ENCODE assay signal across 15 cellular contexts in the genomic region with DNA sequence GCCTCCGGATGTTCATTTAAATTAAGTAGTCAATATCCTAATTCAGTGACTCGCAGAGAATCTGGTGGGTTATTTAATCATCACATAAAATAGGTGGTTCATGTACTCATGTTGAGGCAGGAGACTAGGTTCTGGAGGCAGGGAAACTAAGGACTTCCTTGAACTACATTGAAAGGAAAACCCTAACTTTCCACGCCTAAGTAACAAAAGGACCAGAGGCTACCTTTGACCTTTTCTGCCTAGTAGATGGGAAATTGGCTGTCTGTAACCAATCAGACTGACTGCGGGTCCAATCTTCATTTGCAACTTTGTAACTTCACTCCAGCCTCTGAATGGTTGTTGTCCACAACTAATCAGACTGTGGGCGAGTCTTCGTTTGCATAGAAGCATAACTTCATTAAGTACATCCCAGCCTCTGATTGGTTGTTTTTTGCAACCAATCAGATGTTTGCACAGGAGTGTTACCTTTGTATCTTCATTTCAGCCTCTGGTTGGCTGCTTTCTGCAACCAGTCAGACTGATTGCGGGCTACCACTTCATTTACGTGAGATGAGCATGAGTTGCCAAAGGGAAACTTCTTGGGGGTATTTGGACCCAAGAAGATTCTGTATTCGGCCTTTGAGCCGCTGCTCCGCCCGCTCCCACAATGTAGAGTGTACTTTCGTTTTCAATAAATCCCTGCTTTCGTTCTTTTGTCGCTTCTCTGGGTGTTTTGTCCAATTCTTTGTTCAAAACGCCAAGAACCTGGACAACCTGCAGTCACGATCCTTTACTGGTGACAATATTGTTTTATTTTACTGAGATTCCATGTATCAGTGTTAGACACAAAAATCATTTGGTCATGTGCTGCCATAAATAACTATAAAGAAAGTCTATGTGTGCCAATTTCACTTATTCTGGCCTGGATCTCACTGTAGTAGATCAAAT. TPM values are rescaled to one million over a fixed set of nuclear protein-coding genes. Genes with fewer than 3 reads are reported as not detected.
A peak's percentile ranks its signal among the peaks of the same experiment; 100 is the strongest.
DNase-seq lines count a peak whose midpoint lies in the region; ATAC-seq, FAIRE-seq and TF ChIP-seq lines count a peak whose summit lies in the region.
"Had no signal": no experiment of that assay in that cellular context is flagged by ENCODE, and none has a peak within 500 bp of the region (broad histone marks: within the 10 kb centered on the region; RNA-seq: fewer than 3 reads in every experiment).

No MANE protein-coding gene starts in this region.

- H3K27ac ChIP-seq in CD8-positive, alpha-beta memory T cell (ENCODE audit: low read depth, low read length), result peak overlapping the region; percentile 76
- H3K27ac ChIP-seq in astrocyte (ENCODE audit: low read depth, low read length) (no peak overlapping the region), tibial nerve (no peak overlapping the region)

- no peak overlapping the region for H3K4me2 ChIP-seq in astrocyte (ENCODE audit: low read length)

- DNase-seq in CD8-positive, alpha-beta memory T cell, result no peak
- DNase-seq in LoVo (ENCODE audit: low spot score), result peak; percentile 86
- no peak for DNase-seq in astrocyte (ENCODE audit: low read depth)
- no peak for DNase-seq in anterior cingulate cortex (lab: John Stamatoyannopoulos, UW)
- DNase-seq in tibial nerve (ENCODE audit: low spot score in 2 of 2), result no peak
- no peak for DNase-seq in AG08395 (ENCODE audit: low spot score)
- DNase-seq: activated CD4-positive, alpha-beta T cell treated with anti-CD3 and anti-CD28 coated beads for 1 hour; NCI-H1105; NCI-H748 treated with DMSO at 0.1 percent for 48 hours; stimulated activated CD4-positive, alpha-beta T cell treated with anti-CD3 and anti-CD28 coated beads, Interleukin-4, amount 100 ng/mL, for 4 hours; stomach had no signal

- 97% methylated on average over 17 of the region's 17 CpGs for WGBS in tibial nerve, 2 donors

- no peak for TF ChIP-seq EP300 in tibial nerve (IDR thresholded peaks at IDR 0.05)

- H3K9me3 Mint-ChIP-seq in CD8-positive, alpha-beta memory T cell, result no peaks in the 10 kb centered on the region
- H3K9me3 Mint-ChIP-seq in astrocyte (ENCODE audit: unreplicated experiment), result no peaks in the 10 kb centered on the region
- H3K9me3 Mint-ChIP-seq in nephron, result no peaks in the 10 kb centered on the region
- H3K9me3 Mint-ChIP-seq: activated T-helper 2 cell treated with anti-CD3 and anti-CD28 coated beads, Interferon-gamma antibody, Interleukin-2, Interleukin-4, amounts not matched to agents 10 μg/mL and 5 μg/mL and 100 μg/mL, durations not matched to agents 14 hours and 24 hours and 36 hours had no signal

- ATAC-seq in GM18873 (IDR thresholded peaks at IDR 0.05; ENCODE audit: low FRiP score, unreplicated experiment), result no peak

- TF ChIP-seq CTCF in astrocyte (IDR thresholded peaks at IDR 0.05; ENCODE audit: insufficient read depth, low read depth, low read length) (no peak), nephron (IDR thresholded peaks at IDR 0.05; ENCODE audit: unreplicated experiment in 3 of 3) (no peak), tibial nerve (IDR thresholded peaks at IDR 0.05) (no peak)

- TF ChIP-seq POLR2A in tibial nerve (IDR thresholded peaks at IDR 0.05), result no peak

- peaks cover 27% of the 10 kb centered on the region for H3K79me2 ChIP-seq in astrocyte (ENCODE audit: insufficient read depth, low read length)

- H3K9me3 ChIP-seq in CD8-positive, alpha-beta memory T cell (ENCODE audit: low read length), result no peaks in the 10 kb centered on the region
- H3K9me3 ChIP-seq in astrocyte (ENCODE audit: insufficient read depth, low read depth, low read length), result no peaks in the 10 kb centered on the region
- no peaks in the 10 kb centered on the region for H3K9me3 ChIP-seq in tibial nerve
- H3K9me3 ChIP-seq: esophagus muscularis mucosa, stomach had no signal

- peaks cover 11% of the 10 kb centered on the region for H4K20me1 ChIP-seq in astrocyte (ENCODE audit: insufficient read depth, low read length)

- H3K27me3 ChIP-seq in CD8-positive, alpha-beta memory T cell (ENCODE audit: insufficient read depth, low read length, poor library complexity, severe bottlenecking), result no peaks in the 10 kb centered on the region
- no peaks in the 10 kb centered on the region for H3K27me3 ChIP-seq in astrocyte (ENCODE audit: insufficient read depth, low read length)
- no peaks in the 10 kb centered on the region for H3K27me3 ChIP-seq in tibial nerve
- H3K27me3 ChIP-seq: esophagus muscularis mucosa, stomach had no signal

- FAIRE-seq in astrocyte (lab: Jason Lieb, UNC), result no peak

- no peak overlapping the region for H3K9ac ChIP-seq in astrocyte (ENCODE audit: low read length)

- H3K27me3 Mint-ChIP-seq in CD8-positive, alpha-beta memory T cell, result peaks cover 0 to 1% of the 10 kb centered on the region in 2 donors
- no peaks in the 10 kb centered on the region for H3K27me3 Mint-ChIP-seq in astrocyte (ENCODE audit: low read depth, unreplicated experiment)
- H3K27me3 Mint-ChIP-seq in nephron (ENCODE audit: low read depth), result no peaks in the 10 kb centered on the region

- H3K4me3 ChIP-seq in CD8-positive, alpha-beta memory T cell (ENCODE audit: low read length), result no peak overlapping the region
- H3K4me3 ChIP-seq in astrocyte (ENCODE audit: insufficient read depth, low read depth, low read length), result no peak overlapping the region
- no peak overlapping the region for H3K4me3 ChIP-seq in tibial nerve

- H2AFZ ChIP-seq in astrocyte (ENCODE audit: low read depth, low read length), result no peak overlapping the region

- H3K4me1 Mint-ChIP-seq in CD8-positive, alpha-beta memory T cell, result peaks cover 22 to 33% (median 30%) of the 10 kb centered on the region in 3 donors
- H3K4me1 Mint-ChIP-seq in astrocyte (ENCODE audit: low read depth, unreplicated experiment) (peaks cover 22% of the 10 kb centered on the region), nephron (peaks cover 35% of the 10 kb centered on the region)

- peaks cover 8% of the 10 kb centered on the region for H3K4me1 ChIP-seq in CD8-positive, alpha-beta memory T cell (ENCODE audit: insufficient read depth, low read length)
- H3K4me1 ChIP-seq in astrocyte (ENCODE audit: insufficient read depth, low read length) (peaks cover 19% of the 10 kb centered on the region), tibial nerve (peaks cover 3 to 35% (median 13%) of the 10 kb centered on the region in 4 donors)

- H3K36me3 ChIP-seq in CD8-positive, alpha-beta memory T cell (ENCODE audit: insufficient read depth, low read length), result no peaks in the 10 kb centered on the region
- H3K36me3 ChIP-seq in astrocyte (ENCODE audit: insufficient read depth, low read length) (no peaks in the 10 kb centered on the region), tibial nerve (no peaks in the 10 kb centered on the region)
- H3K36me3 ChIP-seq: esophagus muscularis mucosa, stomach had no signal

- peaks cover 0 to 4% (median 0%) of the 10 kb centered on the region in 3 donors for H3K36me3 Mint-ChIP-seq in CD8-positive, alpha-beta memory T cell
- H3K36me3 Mint-ChIP-seq in astrocyte (ENCODE audit: low read depth, unreplicated experiment) (no peaks in the 10 kb centered on the region), nephron (ENCODE audit: low read depth) (no peaks in the 10 kb centered on the region)

- POLR2A ChIA-PET in CD8-positive, alpha-beta memory T cell (lab: Charles Lee), result no interaction called here

- H3K4me3 Mint-ChIP-seq in CD8-positive, alpha-beta memory T cell, result peak overlapping the region in 5 of 7 donors; percentile 18 to 91 (median 36)
- H3K4me3 Mint-ChIP-seq in astrocyte (ENCODE audit: unreplicated experiment), result peak overlapping the region; percentile 55
- H3K4me3 Mint-ChIP-seq in nephron, result peak overlapping the region; percentile 46 to 95 (median 88)

- no peak overlapping the region for H3K27ac Mint-ChIP-seq in CD8-positive, alpha-beta memory T cell
- peak overlapping the region; percentile 62 for H3K27ac Mint-ChIP-seq in astrocyte (ENCODE audit: unreplicated experiment)
- H3K27ac Mint-ChIP-seq in nephron, result peak overlapping the region; percentile 97 to 99 (median 99)
- H3K27ac Mint-ChIP-seq: activated T-helper 2 cell treated with anti-CD3 and anti-CD28 coated beads, Interferon-gamma antibody, Interleukin-2, Interleukin-4, amounts not matched to agents 10 μg/mL and 5 μg/mL and 100 μg/mL, durations not matched to agents 14 hours and 24 hours and 36 hours had no signal

- CTCF ChIA-PET in CD8-positive, alpha-beta memory T cell (lab: Charles Lee), result interaction anchor here (0.8 kb wide), 1 partner anchor 21 kb away, joined by 3 read pairs; no protein-coding TSS in a partner anchor

RNA-seq across cellular contexts. Expression of a gene that starts 1.7 kb away (rescaled TPM):
- 10 to 100 TPM; 12.7 to 14.2 TPM for total RNA-seq in CD8-positive, alpha-beta memory T cell
- 7.9 TPM for polyA plus RNA-seq in CD8-positive, alpha-beta memory T cell
- total RNA-seq in astrocyte (37.9 and 39.3 TPM in 2 replicates), tibial nerve (10 to 100 TPM; 13.5 to 24.9 (median 18.6) TPM)

Comparison
In these comparisons a context has a peak if more than half of its experiments do, and no peak if none do; other contexts are left out.
1. H3K27ac Mint-ChIP-seq: peak in astrocyte (single experiment) and nephron (3 of 3); none in CD8-positive, alpha-beta memory T cell (0 of 8).
2. H3K4me3 Mint-ChIP-seq: peak in every context shown above with its lines; median percentile 88 in nephron; 55 in astrocyte; 36 in CD8-positive, alpha-beta memory T cell.